18 cellular contexts compared by ENCODE assay signal in the genomic region with DNA sequence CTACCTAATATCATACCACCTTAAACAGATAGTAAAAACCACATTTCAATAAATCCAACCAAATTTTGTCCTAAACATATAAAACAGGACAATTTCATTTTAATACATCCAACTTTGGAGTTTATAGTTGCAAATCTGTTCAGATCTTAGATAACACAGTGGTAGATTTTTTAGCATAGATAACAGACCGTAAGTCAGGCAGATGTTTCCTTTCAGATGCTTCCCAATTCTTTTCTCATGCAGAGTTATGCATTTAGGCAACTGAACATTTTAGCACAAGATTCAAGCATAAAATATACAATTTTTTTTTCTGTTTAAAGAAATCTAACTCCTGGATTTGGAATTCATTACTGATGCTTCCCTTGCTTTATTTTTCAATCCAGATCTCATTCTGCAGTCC.
"Had no signal": no experiment of that assay in that cellular context is flagged by ENCODE, and none has a peak within 500 bp of the region (broad histone marks: within the 10 kb centered on the region; RNA-seq: fewer than 3 reads in every experiment).

No MANE protein-coding gene starts in this region.

- ATAC-seq: esophagus mucosa, left cardiac atrium, right lobe of liver had no signal

- DNase-seq: cortex of kidney; dorsolateral prefrontal cortex; effector memory CD4-positive, alpha-beta T cell; gastrocnemius medialis; kidney; left cardiac atrium; left ventricle myocardium inferior; midbrain; naive B cell; psoas muscle; retina; right lobe of liver; spleen; stimulated activated CD4-positive, alpha-beta T cell treated with anti-CD3 and anti-CD28 coated beads, Interleukin-2, amount 100 ng/mL, for 48 hours; stimulated activated naive CD4-positive, alpha-beta T cell treated with Interleukin-2 at 50 U/mL for 16 hours had no signal

- H3K36me3 Mint-ChIP-seq: naive B cell had no signal

- H3K4me1 ChIP-seq: gastrocnemius medialis, left ventricle myocardium inferior, psoas muscle, right lobe of liver, spleen had no signal

- H3K4me3 Mint-ChIP-seq: naive B cell, nephron had no signal

- H3K4me1 Mint-ChIP-seq: naive B cell, nephron had no signal

- H3K9me3 ChIP-seq: gastrocnemius medialis, left ventricle myocardium inferior, psoas muscle, right lobe of liver had no signal

- H3K27me3 ChIP-seq: dorsolateral prefrontal cortex, gastrocnemius medialis, right lobe of liver, spleen had no signal

- H3K36me3 ChIP-seq: gastrocnemius medialis, left ventricle myocardium inferior, right lobe of liver, spleen had no signal

- H3K27ac ChIP-seq: dorsolateral prefrontal cortex, left ventricle myocardium inferior, psoas muscle, right lobe of liver, spleen had no signal

- H3K9me3 Mint-ChIP-seq: nephron had no signal

- H3K4me3 ChIP-seq: dorsolateral prefrontal cortex, gastrocnemius medialis, left ventricle myocardium inferior, lung, psoas muscle, right lobe of liver, spleen had no signal
